In genomic region chr19:12670159-12670928, GRCh38 we compare ENCODE assay signal across 8 cellular contexts. TPM values are rescaled to one million over a fixed set of nuclear protein-coding genes. Genes with fewer than 3 reads are reported as not detected.
A peak's percentile ranks its signal among the peaks of the same experiment; 100 is the strongest.
DNase-seq lines count a peak whose midpoint lies in the region; ATAC-seq and TF ChIP-seq lines count a peak whose summit lies in the region.

No MANE protein-coding gene starts in this region.

- peaks cover 16 to 28% of the 10 kb centered on the region in 2 donors for H3K36me3 Mint-ChIP-seq in activated T-cell treated with anti-CD3 and anti-CD28 coated beads, Interleukin-2, amount 50 U/mL, for 72 hours (ENCODE audit: insufficient read depth in 2 of 2)
- peaks cover 87% of the 10 kb centered on the region for H3K36me3 Mint-ChIP-seq in stimulated activated effector memory CD8-positive, alpha-beta T cell treated with anti-CD3 and anti-CD28 coated beads, Interleukin-12 subunit alpha, Interleukin-12 subunit beta, amount 100 ng/mL, for 72 hours

- POLR2A ChIA-PET in HCT116 (lab: Charles Lee) = no interaction called here

- RAD21 ChIA-PET in HCT116 (lab: Charles Lee; ENCODE audit: low non-redundant PET in 1 of 2, low total read pairs in 2 of 2, uncharacterized antibody in 2 of 2, unreplicated experiment in 2 of 2) = no interaction called here

- TF ChIP-seq POLR2A in HCT116 (IDR thresholded peaks at IDR 0.05; ENCODE audit: borderline replicate concordance, extremely low read depth, insufficient read depth, insufficient read length) = no peak

- no peaks in the 10 kb centered on the region for H4K20me1 ChIP-seq in HCT116 (ENCODE audit: insufficient read depth)

- H3K4me3 Mint-ChIP-seq in activated T-cell treated with anti-CD3 and anti-CD28 coated beads, Interleukin-2, amount 50 U/mL, for 72 hours = peak overlapping the region; percentile 90 to 93
- peak overlapping the region; percentile 97 for H3K4me3 Mint-ChIP-seq in stimulated activated effector memory CD8-positive, alpha-beta T cell treated with anti-CD3 and anti-CD28 coated beads, Interleukin-12 subunit alpha, Interleukin-12 subunit beta, amount 100 ng/mL, for 72 hours

- no peaks in the 10 kb centered on the region for H3K9me3 Mint-ChIP-seq in activated T-cell treated with anti-CD3 and anti-CD28 coated beads, Interleukin-2, amount 50 U/mL, for 72 hours
- no peaks in the 10 kb centered on the region for H3K9me3 Mint-ChIP-seq in stimulated activated effector memory CD8-positive, alpha-beta T cell treated with anti-CD3 and anti-CD28 coated beads, Interleukin-12 subunit alpha, Interleukin-12 subunit beta, amount 100 ng/mL, for 72 hours

- BruUV-seq in HCT116 (replicated peaks; lab: Mats Ljungman, UMichigan) = no TSS peak

- no peak overlapping the region for H2AFZ ChIP-seq in HCT116 (ENCODE audit: low read depth, low read length, poor library complexity, severe bottlenecking)

- H3K9me3 ChIP-seq in HCT116 (ENCODE audit: control insufficient read depth in 1 of 2, insufficient read depth in 1 of 2, low read depth in 1 of 2, low read length in 2 of 2) = no peaks in the 10 kb centered on the region

- no peak for TF ChIP-seq RAD21 in HCT116 (IDR thresholded peaks at IDR 0.05; ENCODE audit: low read depth)

- H3K27me3 Mint-ChIP-seq in activated T-cell treated with anti-CD3 and anti-CD28 coated beads, Interleukin-2, amount 50 U/mL, for 72 hours (ENCODE audit: low read depth) = no peaks in the 10 kb centered on the region

- TF ChIP-seq CTCF in HCT116 (IDR thresholded peaks at IDR 0.05 in 2 of 3, conservative IDR thresholded peaks at IDR 0.05 in 1 of 3; ENCODE audit: borderline replicate concordance in 1 of 3, insufficient read depth in 1 of 3, low read depth in 2 of 3, low read length in 2 of 3) (no peak), GM10266 (IDR thresholded peaks at IDR 0.05; ENCODE audit: control insufficient read depth, insufficient read depth, low read depth, missing control alignments) (no peak)

- peaks cover 30% of the 10 kb centered on the region; the same call in 1 of the 2 replicates for H3K79me2 ChIP-seq in HCT116 (ENCODE audit: insufficient read depth, low read length)

- H3K27me3 ChIP-seq in HCT116 (ENCODE audit: insufficient read depth, low read length) = no peaks in the 10 kb centered on the region

- H3K4me1 Mint-ChIP-seq in activated T-cell treated with anti-CD3 and anti-CD28 coated beads, Interleukin-2, amount 50 U/mL, for 72 hours (ENCODE audit: low read depth) = peaks cover 58% of the 10 kb centered on the region
- H3K4me1 Mint-ChIP-seq in stimulated activated effector memory CD8-positive, alpha-beta T cell treated with anti-CD3 and anti-CD28 coated beads, Interleukin-12 subunit alpha, Interleukin-12 subunit beta, amount 100 ng/mL, for 72 hours = peaks cover 73% of the 10 kb centered on the region

- H3K4me1 ChIP-seq in HCT116 (ENCODE audit: control insufficient read depth in 1 of 2, insufficient read depth in 2 of 2, low read length in 2 of 2) = peaks cover 19 to 35% of the 10 kb centered on the region in 2 experiments

- intact Hi-C loops in HCT116 (cut with micrococcal nuclease) = no loop called here

- H3K4me2 ChIP-seq in HCT116 (ENCODE audit: low read length) = peak overlapping the region; percentile 92

- peak overlapping the region; percentile 90 for H3K9ac ChIP-seq in HCT116 (ENCODE audit: low read length)

- peak overlapping the region; percentile 88 for H3K27ac ChIP-seq in HCT116 (ENCODE audit: low read depth, low read length)

- H3K36me3 ChIP-seq in HCT116 (ENCODE audit: control insufficient read depth in 1 of 2, insufficient read depth in 2 of 2, low read length in 2 of 2) = peaks cover 7 to 22% of the 10 kb centered on the region in 2 experiments; a peak in 3 of 4 replicates

- no peak for ATAC-seq in HCT116
- no peak for ATAC-seq in activated T-cell treated with anti-CD3 and anti-CD28 coated beads, Interleukin-2, amount 50 U/mL, for 72 hours (replicated peaks in 1 of 2)
- no peak for ATAC-seq in stimulated activated effector memory CD8-positive, alpha-beta T cell treated with anti-CD3 and anti-CD28 coated beads, Interleukin-12 subunit alpha, Interleukin-12 subunit beta, amount 100 ng/mL, for 72 hours

- H3K27ac Mint-ChIP-seq in activated T-cell treated with anti-CD3 and anti-CD28 coated beads, Interleukin-2, amount 50 U/mL, for 72 hours = peak overlapping the region; percentile 100
- peak overlapping the region; percentile 99 for H3K27ac Mint-ChIP-seq in stimulated activated effector memory CD8-positive, alpha-beta T cell treated with anti-CD3 and anti-CD28 coated beads, Interleukin-12 subunit alpha, Interleukin-12 subunit beta, amount 100 ng/mL, for 72 hours

- H3K9me2 ChIP-seq in HCT116 (ENCODE audit: insufficient read depth) = no peaks in the 10 kb centered on the region

- DNase-seq in HCT116 (ENCODE audit: low read depth, low spot score) = no peak
- no peak for DNase-seq in activated T-cell treated with anti-CD3 and anti-CD28 coated beads, Interleukin-2, amount 50 U/mL, for 72 hours
- DNase-seq in stimulated activated effector memory CD8-positive, alpha-beta T cell treated with anti-CD3 and anti-CD28 coated beads, Interleukin-12 subunit alpha, Interleukin-12 subunit beta, amount 100 ng/mL, for 72 hours (ENCODE audit: low spot score in 2 of 2) = no peak
- no peak for DNase-seq in NCI-H2107 treated with DMSO at 0.1 percent for 48 hours (lab: John Stamatoyannopoulos, UW; ENCODE audit: unreplicated experiment)
- DNase-seq in DMS114 treated with DMSO at 0.1 percent for 48 hours (lab: John Stamatoyannopoulos, UW; ENCODE audit: unreplicated experiment) = no peak
- no peak for DNase-seq in HuH-7 (ENCODE audit: low spot score)
- no peak for DNase-seq in GM10266 (ENCODE audit: extremely low spot score)

- CTCF ChIA-PET in HCT116 (lab: Charles Lee) = no interaction called here

- H3K4me3 ChIP-seq in HCT116 (replicated peaks in 1 of 2; ENCODE audit: low read depth in 1 of 2, low read length in 2 of 2) (peak overlapping the region; percentile 95 to 98), iPS-11a (ENCODE audit: low read depth, low read length) (peak overlapping the region; percentile 90)

TF ChIP-seq in HCT116, 20 proteins besides CTCF, POLR2A, EP300 and RAD21:
- TF ChIP-seq TCF7L2 (IDR thresholded peaks at IDR 0.05; ENCODE audit: borderline replicate concordance, extremely low read depth, insufficient read depth, insufficient read length) (no peak), ELF1 (IDR thresholded peaks at IDR 0.05; ENCODE audit: borderline replicate concordance, low read depth) (no peak), CBX3 (IDR thresholded peaks at IDR 0.05; ENCODE audit: low read depth) (no peak), JUND (IDR thresholded peaks at IDR 0.05) (no peak)

RNA-seq across cellular contexts. Expression of gene WDR83, which starts 3.7 kb away (rescaled TPM):
- total RNA-seq in HCT116 (2021; ENCODE audit: unreplicated experiment) = 20.1 TPM
- polyA plus RNA-seq in HCT116 (2012) = 17.9 and 22.8 TPM in 2 replicates
- 10 to 100 TPM; 18.4 to 24.0 TPM for total RNA-seq in activated T-cell treated with anti-CD3 and anti-CD28 coated beads, Interleukin-2, amount 50 U/mL, for 72 hours

RNA-seq across cellular contexts. Expression of gene MAN2B1, which starts 3.8 kb away (rescaled TPM):
- total RNA-seq in HCT116 (2021; ENCODE audit: unreplicated experiment) = 48.3 TPM
- 25.3 and 29.8 TPM in 2 replicates for polyA plus RNA-seq in HCT116 (2012)
- 100 to 1,000 TPM in 1 of 2 donors, 10 to 100 TPM in 1; 75.8 to 109 TPM for total RNA-seq in activated T-cell treated with anti-CD3 and anti-CD28 coated beads, Interleukin-2, amount 50 U/mL, for 72 hours

RNA-seq across cellular contexts. Expression of gene DHPS, which starts 11.3 kb away (rescaled TPM):
- 134 TPM for total RNA-seq in HCT116 (2021; ENCODE audit: unreplicated experiment)
- polyA plus RNA-seq in HCT116 (2012) = 136 and 148 TPM in 2 replicates
- total RNA-seq in activated T-cell treated with anti-CD3 and anti-CD28 coated beads, Interleukin-2, amount 50 U/mL, for 72 hours = 100 to 1,000 TPM; 140 to 150 TPM

RNA-seq across cellular contexts. Expression of gene GNG14, which starts 17.5 kb away (rescaled TPM):
- not detected for total RNA-seq in HCT116 (2021; ENCODE audit: unreplicated experiment)
- 0.25 TPM in 1 of 2 replicates, not detected in the other for polyA plus RNA-seq in HCT116 (2012)
- total RNA-seq in activated T-cell treated with anti-CD3 and anti-CD28 coated beads, Interleukin-2, amount 50 U/mL, for 72 hours = not detected

RNA-seq across cellular contexts. Expression of gene FBXW9, which starts 26.1 kb away (rescaled TPM):
- 14.0 TPM for total RNA-seq in HCT116 (2021; ENCODE audit: unreplicated experiment)
- 10.7 and 12.5 TPM in 2 replicates for polyA plus RNA-seq in HCT116 (2012)
- total RNA-seq in activated T-cell treated with anti-CD3 and anti-CD28 coated beads, Interleukin-2, amount 50 U/mL, for 72 hours = 1 to 10 TPM; 3.5 to 6.9 TPM
